Comparison of ENCODE assay signal across 22 cellular contexts in genomic region chr16:78501744-78502143, GRCh38.
"Had no signal": no experiment of that assay in that cellular context is flagged by ENCODE, and none has a peak within 500 bp of the region (broad histone marks: within the 10 kb centered on the region; RNA-seq: fewer than 3 reads in every experiment).

No MANE protein-coding gene starts in this region.

- H3K4me3 ChIP-seq: K562, SJCRH30 had no signal

- H3K27ac ChIP-seq: HL-60, KMS-11, SJCRH30 had no signal

- H3K4me2 ChIP-seq: KMS-11 had no signal

- H3K36me3 ChIP-seq: SJCRH30 had no signal

- FAIRE-seq: HTR-8/SVneo, K562 had no signal

- H3K9ac ChIP-seq: KMS-11 had no signal

- H3K27me3 ChIP-seq: SJCRH30 had no signal

- H3K9me3 ChIP-seq: SJCRH30 had no signal

- DNase-seq: Kasumi-1, MM.1S, NCI-H1092 treated with DMSO at 0.1 percent for 48 hours, NCI-H1436, NCI-H187, NCI-H2029, NCI-H2081 treated with DMSO at 0.1 percent for 48 hours, NCI-H2171, NCI-H524, NCI-H526 treated with DMSO at 0.1 percent for 48 hours, NCI-H748 treated with DMSO at 0.1 percent for 48 hours, PC-3, SHP77 treated with DMSO at 0.1 percent for 48 hours, SJCRH30, T-helper 1 cell had no signal

- ATAC-seq: K562, Panc1, PC-3, Right ventricle myocardium inferior, SK-N-SH treated with all-trans-retinoic acid at 6 μM for 48 hours had no signal
